ENCODE assay signal across 9 cellular contexts in the genomic region with DNA sequence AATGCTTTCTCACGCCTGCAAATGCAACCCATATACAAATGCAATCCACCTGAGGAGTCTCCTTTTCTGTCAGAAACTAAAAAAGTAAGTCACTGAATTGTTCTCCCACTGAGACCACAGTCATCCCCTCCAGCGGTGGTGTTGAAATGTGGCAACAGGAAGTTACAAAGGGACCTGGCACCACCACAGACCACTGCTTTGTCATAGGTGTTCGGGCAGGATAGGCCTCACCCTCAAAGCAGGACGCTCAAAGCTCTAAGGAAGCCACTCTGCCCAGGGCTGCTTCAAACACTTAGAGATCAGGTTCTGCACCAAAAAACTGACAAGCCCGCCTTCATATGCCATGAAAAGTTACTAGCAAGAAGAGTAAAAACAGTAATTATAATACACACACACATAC. TPM values are rescaled to one million over a fixed set of nuclear protein-coding genes. Genes with fewer than 3 reads are reported as not detected.
DNase-seq lines count a peak whose midpoint lies in the region; ATAC-seq lines count a peak whose summit lies in the region.
"Had no signal": no experiment of that assay in that cellular context is flagged by ENCODE, and none has a peak within 500 bp of the region (broad histone marks: within the 10 kb centered on the region; RNA-seq: fewer than 3 reads in every experiment).

No MANE protein-coding gene starts in this region.

- intact Hi-C loops in activated CD4-positive, alpha-beta T cell treated with anti-CD3 and anti-CD28 coated beads, Interleukin-2, amount 10 ng/mL, durations not matched to agents 24 days and 14 days (cut with micrococcal nuclease), result loop anchor here (1.0 kb wide), 9 partner anchors 11 to 538 kb away; a partner anchor contains a TSS

- peak; percentile 76 for DNase-seq in KBM-7
- peak; percentile 91 for DNase-seq in activated CD4-positive, alpha-beta T cell treated with anti-CD3 and anti-CD28 coated beads, Interleukin-2, amount 10 ng/mL, durations not matched to agents 24 days and 14 days
- peak; percentile 16 for DNase-seq in effector CD8-positive, alpha-beta T cell (lab: John Stamatoyannopoulos, UW)
- DNase-seq in skeletal muscle cell (ENCODE audit: low read depth), result peak; percentile 53
- DNase-seq in C1 segment of cervical spinal cord (lab: John Stamatoyannopoulos, UW), result no peak
- DNase-seq in COLO829 (ENCODE audit: low spot score), result no peak
- no peak for DNase-seq in NCI-H345 (lab: John Stamatoyannopoulos, UW)

- H3K9me3 Mint-ChIP-seq in activated CD4-positive, alpha-beta T cell treated with anti-CD3 and anti-CD28 coated beads, Interleukin-2, amount 10 ng/mL, durations not matched to agents 24 days and 14 days, result peaks cover 5% of the 10 kb centered on the region

- H3K4me3 Mint-ChIP-seq in activated CD4-positive, alpha-beta T cell treated with anti-CD3 and anti-CD28 coated beads, Interleukin-2, amount 10 ng/mL, durations not matched to agents 24 days and 14 days, result peak overlapping the region; percentile 66

- peaks cover 5% of the 10 kb centered on the region for H3K36me3 Mint-ChIP-seq in activated CD4-positive, alpha-beta T cell treated with anti-CD3 and anti-CD28 coated beads, Interleukin-2, amount 10 ng/mL, durations not matched to agents 24 days and 14 days (ENCODE audit: low read depth)

- in situ Hi-C loops in KBM-7 (cut with MboI; ENCODE audit: low pct_unique_long_range_greater_than_20kb, low sequenced_read_pairs), result no loop called here

- no peaks in the 10 kb centered on the region for H3K27me3 Mint-ChIP-seq in activated CD4-positive, alpha-beta T cell treated with anti-CD3 and anti-CD28 coated beads, Interleukin-2, amount 10 ng/mL, durations not matched to agents 24 days and 14 days

- H3K27ac Mint-ChIP-seq in activated CD4-positive, alpha-beta T cell treated with anti-CD3 and anti-CD28 coated beads, Interleukin-2, amount 10 ng/mL, durations not matched to agents 24 days and 14 days, result peak overlapping the region; percentile 98

- ATAC-seq in GM21367 (IDR thresholded peaks at IDR 0.05; ENCODE audit: unreplicated experiment), result peak; percentile 56

- peaks cover 51% of the 10 kb centered on the region for H3K4me1 Mint-ChIP-seq in activated CD4-positive, alpha-beta T cell treated with anti-CD3 and anti-CD28 coated beads, Interleukin-2, amount 10 ng/mL, durations not matched to agents 24 days and 14 days

- H3K4me3 ChIP-seq in skeletal muscle cell (ENCODE audit: low read depth, low read length), result no peak overlapping the region
- H3K4me3 ChIP-seq: ascending aorta had no signal

RNA-seq across cellular contexts. Expression of a gene that starts 11.3 kb away (rescaled TPM):
- 59.6 and 60.7 TPM in 2 replicates for total RNA-seq in activated CD4-positive, alpha-beta T cell treated with anti-CD3 and anti-CD28 coated beads, Interleukin-2, amount 10 ng/mL, durations not matched to agents 24 days and 14 days

Comparison
In these comparisons a context has a peak if more than half of its experiments do, and no peak if none do; other contexts are left out.
1. DNase-seq: peak in KBM-7 (single experiment), activated CD4-positive, alpha-beta T cell treated with anti-CD3 and anti-CD28 coated beads, Interleukin-2, amount 10 ng/mL, durations not matched to agents 24 days and 14 days (single experiment), effector CD8-positive, alpha-beta T cell (single experiment) and skeletal muscle cell (single experiment); none in C1 segment of cervical spinal cord (0 of 14), COLO829 (single experiment) and NCI-H345 (single experiment).